Comparison of ENCODE assay signal across 8 cellular contexts in the genomic region with DNA sequence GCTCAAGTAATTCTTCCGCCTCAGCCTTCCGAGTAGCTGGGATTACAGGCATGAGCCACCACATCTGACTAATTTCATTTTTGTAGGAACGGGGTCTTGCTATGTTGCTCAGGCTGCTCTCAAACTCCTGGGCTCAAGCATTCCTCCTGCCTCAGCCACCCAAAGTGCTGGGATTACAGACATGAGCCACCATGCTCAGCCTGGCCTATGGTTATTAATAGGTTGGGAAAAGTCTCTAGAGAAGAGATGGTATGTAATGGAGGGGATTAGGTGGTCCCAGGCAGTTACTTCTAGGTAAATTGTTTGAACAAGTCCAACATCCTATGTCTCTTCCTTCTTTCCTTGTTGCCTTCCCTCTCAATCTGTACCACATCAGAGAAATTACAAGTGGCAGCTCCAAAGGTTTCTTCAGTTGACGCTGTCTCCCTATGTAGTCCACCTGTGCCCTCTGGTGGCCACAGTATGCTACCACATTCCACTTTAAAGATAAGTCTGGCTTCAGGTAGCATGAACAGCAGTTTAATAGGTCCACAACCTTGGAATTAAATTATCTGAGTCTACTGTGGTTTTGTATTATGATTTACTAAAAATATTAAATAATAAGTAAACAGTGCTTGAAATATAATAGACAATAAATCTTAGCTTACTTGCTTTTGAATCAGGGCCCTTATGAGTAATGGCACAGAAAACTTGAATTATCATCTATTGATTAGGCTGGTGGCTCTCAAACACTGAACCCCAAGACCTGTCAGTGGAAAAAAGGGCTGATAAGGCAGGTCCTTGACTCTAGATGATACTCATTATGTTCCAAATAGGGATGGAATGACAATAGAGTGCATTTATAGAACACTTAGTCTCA. TPM values are rescaled to one million over a fixed set of nuclear protein-coding genes. Genes with fewer than 3 reads are reported as not detected.
DNase-seq lines count a peak whose midpoint lies in the region; ATAC-seq, FAIRE-seq and TF ChIP-seq lines count a peak whose summit lies in the region.

No MANE protein-coding gene starts in this region.

- no peak overlapping the region for H2AFZ ChIP-seq in endothelial cell of umbilical vein (ENCODE audit: low read depth, low read length)

- no peaks in the 10 kb centered on the region for H3K36me3 Mint-ChIP-seq in activated CD8-positive, alpha-beta memory T cell treated with anti-CD3 and anti-CD28 coated beads, Interleukin-2, amount 10 ng/mL, durations not matched to agents 7 days and 5 days
- H3K36me3 Mint-ChIP-seq in stimulated activated memory B cell treated with anti-CD40 and anti-IgM and Interleukin-4, amounts not matched to agents 10 μg/mL and 1 μg/mL and 100 μg/mL, for 72 hours = peaks cover 3% of the 10 kb centered on the region

- no peak overlapping the region for H3K4me3 ChIP-seq in endothelial cell of umbilical vein (replicated peaks in 1 of 3; ENCODE audit: insufficient read depth in 1 of 3, low read depth in 1 of 3, low read length in 3 of 3)

- H3K9ac ChIP-seq in endothelial cell of umbilical vein (replicated peaks; ENCODE audit: extremely low read depth, insufficient read depth, low read length) = no peak overlapping the region

- peaks cover 0 to 4% of the 10 kb centered on the region in 2 experiments for H3K36me3 ChIP-seq in endothelial cell of umbilical vein (ENCODE audit: control insufficient read depth in 2 of 2, extremely low read depth in 1 of 2, insufficient read depth in 2 of 2, low read length in 2 of 2)

- H3K4me2 ChIP-seq in endothelial cell of umbilical vein (ENCODE audit: insufficient read depth, low read length) = no peak overlapping the region

- H3K4me1 ChIP-seq in endothelial cell of umbilical vein (ENCODE audit: control insufficient read depth, extremely low read depth, insufficient read depth, low read length) = no peaks in the 10 kb centered on the region

- H3K27ac ChIP-seq in endothelial cell of umbilical vein (ENCODE audit: insufficient read depth, low read depth, low read length) = no peak overlapping the region

- no peaks in the 10 kb centered on the region for H3K9me1 ChIP-seq in endothelial cell of umbilical vein (replicated peaks; ENCODE audit: control insufficient read depth, extremely low read depth, insufficient read depth, low read length)

- H3K9me3 ChIP-seq in endothelial cell of umbilical vein (replicated peaks; ENCODE audit: control insufficient read depth, insufficient read depth, low read length) = no peaks in the 10 kb centered on the region

- no peaks in the 10 kb centered on the region for H3K27me3 ChIP-seq in endothelial cell of umbilical vein (ENCODE audit: control insufficient read depth in 2 of 2, insufficient read depth in 2 of 2, low read length in 2 of 2)

- H3K4me1 Mint-ChIP-seq in activated CD8-positive, alpha-beta memory T cell treated with anti-CD3 and anti-CD28 coated beads, Interleukin-2, amount 10 ng/mL, durations not matched to agents 7 days and 5 days = peaks cover 3% of the 10 kb centered on the region
- H3K4me1 Mint-ChIP-seq in stimulated activated memory B cell treated with anti-CD40 and anti-IgM and Interleukin-4, amounts not matched to agents 10 μg/mL and 1 μg/mL and 100 μg/mL, for 72 hours = peaks cover 12% of the 10 kb centered on the region

- no peak overlapping the region for H3K4me3 Mint-ChIP-seq in activated CD8-positive, alpha-beta memory T cell treated with anti-CD3 and anti-CD28 coated beads, Interleukin-2, amount 10 ng/mL, durations not matched to agents 7 days and 5 days
- H3K4me3 Mint-ChIP-seq in stimulated activated memory B cell treated with anti-CD40 and anti-IgM and Interleukin-4, amounts not matched to agents 10 μg/mL and 1 μg/mL and 100 μg/mL, for 72 hours = no peak overlapping the region

- no peaks in the 10 kb centered on the region for H3K27me3 Mint-ChIP-seq in activated CD8-positive, alpha-beta memory T cell treated with anti-CD3 and anti-CD28 coated beads, Interleukin-2, amount 10 ng/mL, durations not matched to agents 7 days and 5 days
- no peaks in the 10 kb centered on the region for H3K27me3 Mint-ChIP-seq in stimulated activated memory B cell treated with anti-CD40 and anti-IgM and Interleukin-4, amounts not matched to agents 10 μg/mL and 1 μg/mL and 100 μg/mL, for 72 hours

- CTCF ChIA-PET in activated CD8-positive, alpha-beta memory T cell treated with anti-CD3 and anti-CD28 coated beads, Interleukin-2, amount 10 ng/mL, durations not matched to agents 7 days and 5 days (lab: Charles Lee) = interaction anchor here (0.6 to 5.2 kb wide), 32 partner anchors 9 to 359 kb away, joined by 3 to 123 read pairs (median 4); a partner anchor contains a TSS
- CTCF ChIA-PET in endothelial cell of umbilical vein (lab: Charles Lee) = interaction anchor here (0.5 to 6.1 kb wide), 50 partner anchors 8 to 357 kb away, joined by 3 to 639 read pairs (median 5); a partner anchor contains a TSS

- peak; percentile 86 for ATAC-seq in activated CD8-positive, alpha-beta memory T cell treated with anti-CD3 and anti-CD28 coated beads, Interleukin-2, amount 10 ng/mL, durations not matched to agents 7 days and 5 days
- ATAC-seq in stimulated activated memory B cell treated with anti-CD40 and anti-IgM and Interleukin-4, amounts not matched to agents 10 μg/mL and 1 μg/mL and 100 μg/mL, for 72 hours = peak; percentile 68

- H4K20me1 ChIP-seq in endothelial cell of umbilical vein (replicated peaks; ENCODE audit: control insufficient read depth, extremely low read depth, insufficient read depth, low read length) = no peaks in the 10 kb centered on the region

- TF ChIP-seq POLR2A in endothelial cell of umbilical vein (IDR thresholded peaks at IDR 0.05; ENCODE audit: low read depth, low read length) = no peak

- FAIRE-seq in GM19239 (lab: Jason Lieb, UNC) (peak; percentile 97), endothelial cell of umbilical vein (lab: Jason Lieb, UNC) (peak; percentile 88)

- TF ChIP-seq CTCF in endothelial cell of umbilical vein (IDR thresholded peaks at IDR 0.05; ENCODE audit: extremely low read depth in 1 of 2, insufficient read depth in 1 of 2, low read depth in 1 of 2, low read length in 2 of 2) = peak; percentile 78 to 83

- dilution Hi-C loops in endothelial cell of umbilical vein (cut with MboI; ENCODE audit: extremely low pct_ligation_motif_present, low sequenced_read_pairs) = no loop called here

- H3K79me2 ChIP-seq in endothelial cell of umbilical vein (ENCODE audit: control insufficient read depth, insufficient read depth, low read length) = no peaks in the 10 kb centered on the region

- H3K9me3 Mint-ChIP-seq in activated CD8-positive, alpha-beta memory T cell treated with anti-CD3 and anti-CD28 coated beads, Interleukin-2, amount 10 ng/mL, durations not matched to agents 7 days and 5 days (ENCODE audit: low read depth) = no peaks in the 10 kb centered on the region
- H3K9me3 Mint-ChIP-seq in stimulated activated memory B cell treated with anti-CD40 and anti-IgM and Interleukin-4, amounts not matched to agents 10 μg/mL and 1 μg/mL and 100 μg/mL, for 72 hours = no peaks in the 10 kb centered on the region

- no TSS peak for BruUV-seq in endothelial cell of umbilical vein (replicated peaks; lab: Mats Ljungman, UMichigan)

- intact Hi-C loops in endothelial cell of umbilical vein (cut with micrococcal nuclease) = loop anchor here (1.0 to 10.0 kb wide), 7 partner anchors 28 to 354 kb away; no protein-coding TSS in a partner anchor

- H3K27ac Mint-ChIP-seq in activated CD8-positive, alpha-beta memory T cell treated with anti-CD3 and anti-CD28 coated beads, Interleukin-2, amount 10 ng/mL, durations not matched to agents 7 days and 5 days = no peak overlapping the region
- H3K27ac Mint-ChIP-seq in stimulated activated memory B cell treated with anti-CD40 and anti-IgM and Interleukin-4, amounts not matched to agents 10 μg/mL and 1 μg/mL and 100 μg/mL, for 72 hours = no peak overlapping the region

- DNase-seq in AG20443 (ENCODE audit: low spot score) = peak; percentile 74
- DNase-seq in GM19239 (ENCODE audit: insufficient read length, low spot score) = peak; percentile 32
- peak; percentile 83 for DNase-seq in HT-29 (ENCODE audit: low spot score)
- DNase-seq in NOMO-1 treated with dmso at 0.1 percent for 144 hours (lab: John Stamatoyannopoulos, UW; ENCODE audit: unreplicated experiment) = peak; percentile 17
- DNase-seq in activated CD8-positive, alpha-beta memory T cell treated with anti-CD3 and anti-CD28 coated beads, Interleukin-2, amount 10 ng/mL, durations not matched to agents 7 days and 5 days = peak; percentile 80
- peak; percentile 79 for DNase-seq in endothelial cell of umbilical vein (ENCODE audit: low read depth, low spot score)
- peak; percentile 79 for DNase-seq in mucosa of gallbladder (ENCODE audit: low spot score)

- POLR2A ChIA-PET in endothelial cell of umbilical vein (lab: Charles Lee) = interaction anchor here (0.5 kb wide), 1 partner anchor 120 kb away, joined by 3 read pairs; no protein-coding TSS in a partner anchor

RNA-seq across cellular contexts. Expression of a gene that starts 9.7 kb away (rescaled TPM):
- total RNA-seq in HT-29 (2014; rRNA removed; shearing (Covaris generic)) = 2.8 and 3.1 TPM in 2 replicates
- total RNA-seq in activated CD8-positive, alpha-beta memory T cell treated with anti-CD3 and anti-CD28 coated beads, Interleukin-2, amount 10 ng/mL, durations not matched to agents 7 days and 5 days = 1 to 10 TPM; 1.7 to 2.9 TPM
- total RNA-seq in endothelial cell of umbilical vein (3.6 and 4.1 TPM in 2 replicates), mucosa of gallbladder (6.5 TPM)
- polyA plus RNA-seq in endothelial cell of umbilical vein = 5.0 and 5.4 TPM in 2 replicates
- 2.9 and 3.7 TPM in 2 replicates for polyA plus RNA-seq in endothelial cell of umbilical vein (2011; cell fraction: cytosol; rRNA removed)
- polyA plus RNA-seq in endothelial cell of umbilical vein (2011; cell fraction: nucleus; rRNA removed) = 4.4 and 5.5 TPM in 2 replicates
- polyA plus RNA-seq in endothelial cell of umbilical vein (2012) = 2.7 and 3.9 TPM in 2 replicates
- 13.5 and 17.0 TPM in 2 replicates for polyA minus RNA-seq in endothelial cell of umbilical vein
- polyA minus RNA-seq in endothelial cell of umbilical vein (2011; cell fraction: cytosol; rRNA and poly(A)+ RNA removed) = 2.9 TPM
- polyA minus RNA-seq in endothelial cell of umbilical vein (2011; cell fraction: nucleus; rRNA and poly(A)+ RNA removed) = 7.1 and 15.4 TPM in 2 replicates

RNA-seq across cellular contexts. Expression of a gene that starts 9.8 kb away (rescaled TPM):
- 49.0 and 53.6 TPM in 2 replicates for total RNA-seq in HT-29 (2014; rRNA removed; shearing (Covaris generic))
- total RNA-seq in activated CD8-positive, alpha-beta memory T cell treated with anti-CD3 and anti-CD28 coated beads, Interleukin-2, amount 10 ng/mL, durations not matched to agents 7 days and 5 days = 10 to 100 TPM; 44.1 to 49.4 TPM
- total RNA-seq in endothelial cell of umbilical vein (43.0 and 52.6 TPM in 2 replicates), mucosa of gallbladder (29.6 TPM)
- 34.8 and 38.3 TPM in 2 replicates for polyA plus RNA-seq in endothelial cell of umbilical vein
- polyA plus RNA-seq in endothelial cell of umbilical vein (2011; cell fraction: cytosol; rRNA removed) = 21.7 and 24.9 TPM in 2 replicates
- polyA plus RNA-seq in endothelial cell of umbilical vein (2011; cell fraction: nucleus; rRNA removed) = 114 TPM in 2 replicates
- 22.4 and 28.7 TPM in 2 replicates for polyA plus RNA-seq in endothelial cell of umbilical vein (2012)
- 62.7 and 70.4 TPM in 2 replicates for polyA minus RNA-seq in endothelial cell of umbilical vein
- 30.9 TPM for polyA minus RNA-seq in endothelial cell of umbilical vein (2011; cell fraction: cytosol; rRNA and poly(A)+ RNA removed)
- polyA minus RNA-seq in endothelial cell of umbilical vein (2011; cell fraction: nucleus; rRNA and poly(A)+ RNA removed) = 52.1 and 57.0 TPM in 2 replicates

RNA-seq across cellular contexts. Expression of a gene that starts 30.2 kb away (rescaled TPM):
- total RNA-seq in HT-29 (2014; rRNA removed; shearing (Covaris generic)) = 0.91 and 0.94 TPM in 2 replicates
- 1 to 10 TPM; 6.2 to 8.4 TPM for total RNA-seq in activated CD8-positive, alpha-beta memory T cell treated with anti-CD3 and anti-CD28 coated beads, Interleukin-2, amount 10 ng/mL, durations not matched to agents 7 days and 5 days
- total RNA-seq in endothelial cell of umbilical vein (16.5 and 16.8 TPM in 2 replicates), mucosa of gallbladder (8.7 TPM)
- 5.0 and 5.9 TPM in 2 replicates for polyA plus RNA-seq in endothelial cell of umbilical vein
- polyA plus RNA-seq in endothelial cell of umbilical vein (2011; cell fraction: cytosol; rRNA removed) = 4.1 and 4.3 TPM in 2 replicates
- 4.0 and 4.5 TPM in 2 replicates for polyA plus RNA-seq in endothelial cell of umbilical vein (2011; cell fraction: nucleus; rRNA removed)
- polyA plus RNA-seq in endothelial cell of umbilical vein (2012) = 9.5 and 14.9 TPM in 2 replicates
- polyA minus RNA-seq in endothelial cell of umbilical vein = 54.2 and 54.7 TPM in 2 replicates
- 4.4 TPM for polyA minus RNA-seq in endothelial cell of umbilical vein (2011; cell fraction: cytosol; rRNA and poly(A)+ RNA removed)
- polyA minus RNA-seq in endothelial cell of umbilical vein (2011; cell fraction: nucleus; rRNA and poly(A)+ RNA removed) = 6.5 and 18.6 TPM in 2 replicates

RNA-seq across cellular contexts. Expression of a gene that starts 46.2 kb away (rescaled TPM):
- total RNA-seq in HT-29 (2014; rRNA removed; shearing (Covaris generic)) = not detected in 2 replicates
- not detected for total RNA-seq in activated CD8-positive, alpha-beta memory T cell treated with anti-CD3 and anti-CD28 coated beads, Interleukin-2, amount 10 ng/mL, durations not matched to agents 7 days and 5 days
- total RNA-seq in endothelial cell of umbilical vein (not detected in 2 replicates), mucosa of gallbladder (not detected)
- not detected in 2 replicates for polyA plus RNA-seq in endothelial cell of umbilical vein
- polyA plus RNA-seq in endothelial cell of umbilical vein (2011; cell fraction: cytosol; rRNA removed) = not detected in 2 replicates
- not detected in 2 replicates for polyA plus RNA-seq in endothelial cell of umbilical vein (2011; cell fraction: nucleus; rRNA removed)
- polyA plus RNA-seq in endothelial cell of umbilical vein (2012) = 0.07 TPM in 1 of 2 replicates, not detected in the other
- polyA minus RNA-seq in endothelial cell of umbilical vein = not detected in 2 replicates
- not detected for polyA minus RNA-seq in endothelial cell of umbilical vein (2011; cell fraction: cytosol; rRNA and poly(A)+ RNA removed)
- polyA minus RNA-seq in endothelial cell of umbilical vein (2011; cell fraction: nucleus; rRNA and poly(A)+ RNA removed) = not detected in 2 replicates

Comparison
In these comparisons a context has a peak if more than half of its experiments do, and no peak if none do; other contexts are left out.
1. DNase-seq: peak in every context shown above with its lines; median percentile 83 in HT-29; 80 in activated CD8-positive, alpha-beta memory T cell treated with anti-CD3 and anti-CD28 coated beads, Interleukin-2, amount 10 ng/mL, durations not matched to agents 7 days and 5 days; 79 in endothelial cell of umbilical vein; 79 in mucosa of gallbladder; 74 in AG20443; 32 in GM19239; 17 in NOMO-1 treated with dmso at 0.1 percent for 144 hours.